8 cellular contexts compared by ENCODE assay signal in the genomic region with DNA sequence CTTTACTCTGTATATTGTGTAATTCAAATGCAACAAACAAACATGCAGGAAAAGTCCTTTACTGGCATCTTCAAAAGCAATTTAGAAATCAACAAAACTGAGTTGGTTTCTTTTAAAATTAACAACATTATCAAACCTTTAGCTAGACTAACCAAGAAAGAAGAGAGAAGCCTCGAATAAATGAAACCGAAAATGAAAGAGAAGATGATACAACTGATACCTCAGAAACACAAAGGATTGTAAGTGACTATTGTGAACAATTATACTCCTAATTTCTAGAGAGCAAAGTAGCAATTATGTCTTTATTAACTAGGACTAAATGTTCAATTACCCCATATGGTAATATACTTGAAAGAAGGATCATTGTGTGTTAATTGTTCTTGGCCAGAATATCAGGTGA. TPM values are rescaled to one million over a fixed set of nuclear protein-coding genes. Genes with fewer than 3 reads are reported as not detected.
DNase-seq lines count a peak whose midpoint lies in the region; ATAC-seq and TF ChIP-seq lines count a peak whose summit lies in the region.

No MANE protein-coding gene starts in this region.

- H3K4me3 ChIP-seq in CD8-positive, alpha-beta T cell (ENCODE audit: low read depth, low read length): no peak overlapping the region
- H3K4me3 ChIP-seq in mucosa of descending colon (no peak overlapping the region), body of pancreas (no peak overlapping the region)

- H3K27me3 ChIP-seq in CD8-positive, alpha-beta T cell (ENCODE audit: insufficient read depth, low read length): no peaks in the 10 kb centered on the region
- H3K27me3 ChIP-seq in body of pancreas: no peaks in the 10 kb centered on the region

- no peaks in the 10 kb centered on the region for H3K9me3 ChIP-seq in CD8-positive, alpha-beta T cell (ENCODE audit: low read length)
- H3K9me3 ChIP-seq in mucosa of descending colon (no peaks in the 10 kb centered on the region), body of pancreas (no peaks in the 10 kb centered on the region)

- ATAC-seq in CD8-positive, alpha-beta T cell: no peak
- peak; percentile 79 for ATAC-seq in GM19395 (IDR thresholded peaks at IDR 0.05; ENCODE audit: unreplicated experiment)
- peak; percentile 80 for ATAC-seq in HG03159 (IDR thresholded peaks at IDR 0.05; ENCODE audit: unreplicated experiment)
- no peak for ATAC-seq in activated naive CD8-positive, alpha-beta T cell treated with anti-CD3 and anti-CD28 coated beads, Interleukin-2, amount 50 U/mL, for 24 hours
- ATAC-seq in mucosa of descending colon: no peak
- ATAC-seq in body of pancreas: no peak
- ATAC-seq in HG03520 (IDR thresholded peaks at IDR 0.05; ENCODE audit: unreplicated experiment): no peak

- H3K4me1 ChIP-seq in CD8-positive, alpha-beta T cell (ENCODE audit: insufficient read depth, low read length): no peaks in the 10 kb centered on the region
- no peaks in the 10 kb centered on the region for H3K4me1 ChIP-seq in mucosa of descending colon (ENCODE audit: low read depth)
- no peaks in the 10 kb centered on the region for H3K4me1 ChIP-seq in body of pancreas

- H3K27ac Mint-ChIP-seq in CD8-positive, alpha-beta T cell: no peak overlapping the region
- no peak overlapping the region for H3K27ac Mint-ChIP-seq in activated naive CD8-positive, alpha-beta T cell treated with anti-CD3 and anti-CD28 coated beads, Interleukin-2, amount 50 U/mL, for 24 hours

- WGBS in body of pancreas, 2 donors: 69 to 70% methylated on average over 2 of the region's 2 CpGs

- TF ChIP-seq POLR2A in body of pancreas (IDR thresholded peaks at IDR 0.05): no peak

- no peaks in the 10 kb centered on the region for H3K9me3 Mint-ChIP-seq in CD8-positive, alpha-beta T cell
- H3K9me3 Mint-ChIP-seq in activated naive CD8-positive, alpha-beta T cell treated with anti-CD3 and anti-CD28 coated beads, Interleukin-2, amount 50 U/mL, for 24 hours: no peaks in the 10 kb centered on the region

- POLR2A ChIA-PET in CD8-positive, alpha-beta T cell (lab: Charles Lee): no interaction called here

- no peak overlapping the region for H3K27ac ChIP-seq in CD8-positive, alpha-beta T cell (ENCODE audit: low read depth, low read length)
- no peak overlapping the region for H3K27ac ChIP-seq in body of pancreas

- no peaks in the 10 kb centered on the region for H3K36me3 Mint-ChIP-seq in CD8-positive, alpha-beta T cell
- no peaks in the 10 kb centered on the region for H3K36me3 Mint-ChIP-seq in activated naive CD8-positive, alpha-beta T cell treated with anti-CD3 and anti-CD28 coated beads, Interleukin-2, amount 50 U/mL, for 24 hours (ENCODE audit: low read depth)

- TF ChIP-seq CTCF in CD8-positive, alpha-beta T cell (IDR thresholded peaks at IDR 0.05): no peak
- TF ChIP-seq CTCF in mucosa of descending colon (IDR thresholded peaks at IDR 0.05) (no peak), body of pancreas (IDR thresholded peaks at IDR 0.05) (no peak)

- no peaks in the 10 kb centered on the region for H3K36me3 ChIP-seq in CD8-positive, alpha-beta T cell (ENCODE audit: insufficient read depth, low read length)
- no peaks in the 10 kb centered on the region for H3K36me3 ChIP-seq in mucosa of descending colon (ENCODE audit: low read depth)
- no peaks in the 10 kb centered on the region for H3K36me3 ChIP-seq in body of pancreas (replicated peaks in 1 of 2; ENCODE audit: insufficient read depth in 1 of 2, low read depth in 2 of 2)

- intact Hi-C loops in CD8-positive, alpha-beta T cell (cut with DNase I, micrococcal nuclease): no loop called here
- intact Hi-C loops in mucosa of descending colon (cut with DNase I, micrococcal nuclease): no loop called here
- intact Hi-C loops in body of pancreas (cut with DNase I): no loop called here

- CTCF ChIA-PET in CD8-positive, alpha-beta T cell (lab: Charles Lee): no interaction called here

- peak overlapping the region; percentile 76 for H3K4me3 Mint-ChIP-seq in CD8-positive, alpha-beta T cell
- H3K4me3 Mint-ChIP-seq in activated naive CD8-positive, alpha-beta T cell treated with anti-CD3 and anti-CD28 coated beads, Interleukin-2, amount 50 U/mL, for 24 hours: peak overlapping the region; percentile 76

- peaks cover 5% of the 10 kb centered on the region for H3K27me3 Mint-ChIP-seq in CD8-positive, alpha-beta T cell (ENCODE audit: low read depth)
- H3K27me3 Mint-ChIP-seq in activated naive CD8-positive, alpha-beta T cell treated with anti-CD3 and anti-CD28 coated beads, Interleukin-2, amount 50 U/mL, for 24 hours: peaks cover 5% of the 10 kb centered on the region

- no peak for DNase-seq in CD8-positive, alpha-beta T cell
- no peak for DNase-seq in activated naive CD8-positive, alpha-beta T cell treated with anti-CD3 and anti-CD28 coated beads, Interleukin-2, amount 50 U/mL, for 24 hours
- DNase-seq in mucosa of descending colon: no peak
- no peak for DNase-seq in body of pancreas
- no peak for DNase-seq in NCI-H128 (lab: John Stamatoyannopoulos, UW; ENCODE audit: unreplicated experiment)

- H3K4me1 Mint-ChIP-seq in CD8-positive, alpha-beta T cell (ENCODE audit: low read depth): peaks cover 18% of the 10 kb centered on the region
- H3K4me1 Mint-ChIP-seq in activated naive CD8-positive, alpha-beta T cell treated with anti-CD3 and anti-CD28 coated beads, Interleukin-2, amount 50 U/mL, for 24 hours: peaks cover 15% of the 10 kb centered on the region

RNA-seq across cellular contexts. Expression of a gene that starts 49.2 kb away (rescaled TPM):
- total RNA-seq in CD8-positive, alpha-beta T cell: not detected
- total RNA-seq in mucosa of descending colon (10 to 100 TPM; 16.1 to 51.1 (median 44.1) TPM), body of pancreas (10 to 100 TPM in 1 of 2 donors, 1 to 10 TPM in 1; 3.0 to 35.5 TPM)

Comparison
In these comparisons a context has a peak if more than half of its experiments do, and no peak if none do; other contexts are left out.
1. ATAC-seq: peak in GM19395 (single experiment) and HG03159 (single experiment); none in CD8-positive, alpha-beta T cell (single experiment), activated naive CD8-positive, alpha-beta T cell treated with anti-CD3 and anti-CD28 coated beads, Interleukin-2, amount 50 U/mL, for 24 hours (single experiment), mucosa of descending colon (single experiment), body of pancreas (single experiment) and HG03520 (single experiment).